8 cellular contexts compared by ENCODE assay signal in genomic region chr12:8241917-8242622, GRCh38. TPM values are rescaled to one million over a fixed set of nuclear protein-coding genes. Genes with fewer than 3 reads are reported as not detected.
DNase-seq lines count a peak whose midpoint lies in the region; TF ChIP-seq lines count a peak whose summit lies in the region.
"Not testable (repeated sequence)": the region's sequence is repeated elsewhere in the genome, so short reads cannot be mapped to it uniquely, and the experiment has no call there.

No MANE protein-coding gene starts in this region.

- peak overlapping the region; percentile 91 for H3K4me2 ChIP-seq in BLaER1

- H4K20me1 ChIP-seq in BLaER1, result not testable (repeated sequence)

- H3K4me3 ChIP-seq in BLaER1 (peak overlapping the region; percentile 84), HL-60 (replicated peaks; ENCODE audit: insufficient read depth, low read length) (peak overlapping the region; percentile 62), NT2/D1 (ENCODE audit: insufficient read length, low read depth) (peak overlapping the region; percentile 88), brain microvascular endothelial cell (ENCODE audit: low read depth, low read length) (peak overlapping the region; percentile 72)

- not testable (repeated sequence) for H3K9me3 ChIP-seq in BLaER1; NT2/D1 (ENCODE audit: insufficient read depth, low read length)

- in situ Hi-C loops in brain microvascular endothelial cell (cut with HindIII; ENCODE audit: low pct_ligation_motif_present, low sequenced_read_pairs), result not testable (repeated sequence)

- not testable (repeated sequence) for H3K27me3 ChIP-seq in BLaER1; HL-60 (ENCODE audit: insufficient read depth, poor library complexity, severe bottlenecking); NT2/D1 (ENCODE audit: insufficient read depth, insufficient read length); brain microvascular endothelial cell (replicated peaks)

- intact Hi-C loops in head of caudate nucleus (cut with DNase I), result loop anchor here (5.0 kb wide), 1 partner anchor 215 kb away; no protein-coding TSS in a partner anchor

- TF ChIP-seq CTCF in HL-60 (IDR thresholded peaks at IDR 0.05; ENCODE audit: insufficient read depth, low read length); brain microvascular endothelial cell (IDR thresholded peaks at IDR 0.05; ENCODE audit: low read depth, low read length, missing control alignments): not testable (repeated sequence)

- peak overlapping the region; percentile 78 for H3K9ac ChIP-seq in BLaER1
- H3K9ac ChIP-seq in NT2/D1 (ENCODE audit: insufficient read length, low read depth), result peak overlapping the region; percentile 99

- DNase-seq in HL-60 (ENCODE audit: low read depth in 1 of 2, low spot score in 1 of 2), result peak in 1 of 2 experiments; percentile 19
- DNase-seq in NT2/D1 (ENCODE audit: low read depth, low spot score); brain microvascular endothelial cell: not testable (repeated sequence)
- peak; percentile 17 for DNase-seq in activated CD4-positive, alpha-beta T cell treated with anti-CD3 and anti-CD28 coated beads, Interleukin-2, amount 50 U/mL, for 24 hours (ENCODE audit: low read depth in 1 of 2, low spot score in 1 of 2)
- DNase-seq in head of caudate nucleus, result peak; percentile 29 to 86 (median 66)
- peak; percentile 40 for DNase-seq in myocyte (ENCODE audit: low read depth)
- peak; percentile 10 to 11 for DNase-seq in stimulated activated CD4-positive, alpha-beta T cell treated with anti-CD3 and anti-CD28 coated beads, Interleukin-4, amount 100 ng/mL, for 48 hours (ENCODE audit: low read depth in 2 of 2)

- H3K4me1 ChIP-seq in BLaER1; NT2/D1 (ENCODE audit: insufficient read depth, insufficient read length): not testable (repeated sequence)

- H3K36me3 ChIP-seq in BLaER1; brain microvascular endothelial cell (replicated peaks): not testable (repeated sequence)
- peaks cover 19% of the 10 kb centered on the region for H3K36me3 ChIP-seq in NT2/D1 (ENCODE audit: insufficient read depth, insufficient read length, low read length)

- peak overlapping the region; percentile 65; the same call in 1 of the 2 replicates for H3K27ac ChIP-seq in BLaER1
- H3K27ac ChIP-seq in HL-60 (replicated peaks), result peak overlapping the region; percentile 72
- peak overlapping the region; percentile 77 for H3K27ac ChIP-seq in brain microvascular endothelial cell

RNA-seq across cellular contexts. Expression of gene FAM90A1, which starts 14.7 kb away (rescaled TPM):
- not detected in 2 replicates for total RNA-seq in myocyte
- 0.05 TPM for polyA plus RNA-seq in myocyte (2012)
